In genomic region chr1:240905225-240905765, GRCh38 we compare ENCODE assay signal across 24 cellular contexts.
A peak's percentile ranks its signal among the peaks of the same experiment; 100 is the strongest.
DNase-seq lines count a peak whose midpoint lies in the region; ATAC-seq, FAIRE-seq and TF ChIP-seq lines count a peak whose summit lies in the region.
"Had no signal": no experiment of that assay in that cellular context is flagged by ENCODE, and none has a peak within 500 bp of the region (broad histone marks: within the 10 kb centered on the region; RNA-seq: fewer than 3 reads in every experiment).

No MANE protein-coding gene starts in this region.

- H3K9ac ChIP-seq in HepG2 (ENCODE audit: insufficient read depth, low read depth, low read length) (no peak overlapping the region), IMR-90 (ENCODE audit: low read depth, low read length) (no peak overlapping the region), K562 (ENCODE audit: insufficient read depth in 1 of 2, low read depth in 2 of 2, low read length in 2 of 2) (no peak overlapping the region)
- H3K9ac ChIP-seq: BLaER1 had no signal

- intact Hi-C loops in HepG2 (cut with micrococcal nuclease; ENCODE audit: unreplicated experiment): no loop called here
- intact Hi-C loops in right lobe of liver (cut with DNase I): no loop called here
- intact Hi-C loops in IMR-90 (cut with micrococcal nuclease): no loop called here
- intact Hi-C loops in K562 (cut with micrococcal nuclease): no loop called here

- H3K4me3 ChIP-seq in HepG2 (replicated peaks in 1 of 3; ENCODE audit: insufficient read depth in 1 of 3, low read depth in 2 of 3, low read length in 3 of 3): no peak overlapping the region
- no peak overlapping the region for H3K4me3 ChIP-seq in right lobe of liver
- no peak overlapping the region for H3K4me3 ChIP-seq in IMR-90 (ENCODE audit: insufficient read depth, low read depth, low read length)
- no peak overlapping the region for H3K4me3 ChIP-seq in K562
- H3K4me3 ChIP-seq: BLaER1 had no signal

- TF ChIP-seq EP300 in HepG2 (IDR thresholded peaks at IDR 0.05; ENCODE audit: low read depth in 2 of 2, low read length in 2 of 2) (no peak), HepG2 (CRISPR knock-in tag; IDR thresholded peaks at IDR 0.05; ENCODE audit: borderline replicate concordance) (no peak), K562 (IDR thresholded peaks at IDR 0.05; ENCODE audit: low read length) (no peak)

- no peak overlapping the region for H3K56ac ChIP-seq in IMR-90 (ENCODE audit: extremely low read depth, insufficient read depth, low read length)

- H3K9me1 ChIP-seq in IMR-90 (ENCODE audit: insufficient read depth, low read length): no peaks in the 10 kb centered on the region
- H3K9me1 ChIP-seq in K562 (ENCODE audit: control insufficient read depth, insufficient read depth, low read length): no peaks in the 10 kb centered on the region

- H3K4me2 ChIP-seq in HepG2 (ENCODE audit: low read depth, low read length) (no peak overlapping the region), IMR-90 (ENCODE audit: low read depth, low read length) (no peak overlapping the region), K562 (ENCODE audit: insufficient read depth, low read length) (no peak overlapping the region)
- H3K4me2 ChIP-seq: BLaER1 had no signal

- in situ Hi-C loops in HepG2 (cut with HindIII; ENCODE audit: extremely low pct_ligation_motif_present, low pct_unique_long_range_greater_than_20kb): no loop called here
- in situ Hi-C loops in IMR-90 (cut with MboI; ENCODE audit: low sequenced_read_pairs): no loop called here
- in situ Hi-C loops in K562 (cut with MboI): no loop called here

- dilution Hi-C loops in IMR-90 (cut with HindIII; ENCODE audit: low sequenced_read_pairs, unreplicated experiment): no loop called here

- H3K79me1 ChIP-seq in IMR-90 (ENCODE audit: low read depth in 1 of 2, low read length in 2 of 2): no peaks in the 10 kb centered on the region

- H2BK5ac ChIP-seq in IMR-90 (ENCODE audit: low read depth, low read length, poor library complexity, severe bottlenecking): no peak overlapping the region

- H4K8ac ChIP-seq in IMR-90 (ENCODE audit: low read depth in 2 of 2, low read length in 2 of 2): no peak overlapping the region

- H3K27me3 ChIP-seq in HepG2 (ENCODE audit: control insufficient read depth in 1 of 2, insufficient read depth in 2 of 2, low read length in 2 of 2) (no peaks in the 10 kb centered on the region), right lobe of liver (no peaks in the 10 kb centered on the region), IMR-90 (ENCODE audit: control insufficient read depth, insufficient read depth, low read length) (no peaks in the 10 kb centered on the region), K562 (ENCODE audit: control insufficient read depth in 2 of 2, insufficient read depth in 2 of 2, low read length in 2 of 2) (no peaks in the 10 kb centered on the region)
- H3K27me3 ChIP-seq: BE2C, BLaER1 had no signal

- no peak overlapping the region for H2AFZ ChIP-seq in HepG2 (ENCODE audit: low read length)
- no peak overlapping the region for H2AFZ ChIP-seq in IMR-90 (replicated peaks; ENCODE audit: low read length, poor library complexity)
- H2AFZ ChIP-seq in K562 (ENCODE audit: low read depth, low read length): no peak overlapping the region

- WGBS in HepG2 (ENCODE audit: low lambda C conversion rate): 2% methylated on average over 6 of the region's 6 CpGs
- WGBS in right lobe of liver (ENCODE audit: insufficient coverage, low coverage, low lambda C conversion rate, missing lambda C conversion rate): 85% methylated on average over 4 of the region's 6 CpGs
- no CpG with 5 or more reads among the region's 6 CpGs for WGBS in IMR-90 (ENCODE audit: extremely low coverage in 2 of 2, insufficient read length in 1 of 2), 2 experiments
- WGBS in K562 (ENCODE audit: insufficient coverage, low coverage, missing lambda C conversion rate): 2% methylated on average over 6 of the region's 6 CpGs

- H3K36me3 ChIP-seq in HepG2 (replicated peaks in 1 of 2; ENCODE audit: control insufficient read depth in 1 of 2, insufficient read depth in 2 of 2, low read length in 2 of 2) (no peaks in the 10 kb centered on the region), right lobe of liver (no peaks in the 10 kb centered on the region), IMR-90 (ENCODE audit: control insufficient read depth, insufficient read depth, low read length) (no peaks in the 10 kb centered on the region), K562 (ENCODE audit: control insufficient read depth, insufficient read depth, low read length) (no peaks in the 10 kb centered on the region)
- H3K36me3 ChIP-seq: BE2C, BLaER1 had no signal

- POLR2A ChIA-PET in HepG2 (lab: Yijun Ruan, JAX): no interaction called here
- POLR2A ChIA-PET in IMR-90 (lab: Charles Lee; ENCODE audit: unreplicated experiment): no interaction called here
- POLR2A ChIA-PET in K562 (lab: Yijun Ruan, JAX): no interaction called here

- no peak overlapping the region for H2BK20ac ChIP-seq in IMR-90 (ENCODE audit: low read depth, low read length)

- no peak overlapping the region for H3K23ac ChIP-seq in IMR-90 (ENCODE audit: low read depth, low read length)

- CTCF ChIA-PET in HepG2 (lab: Yijun Ruan, JAX; ENCODE audit: low intra/inter-chr PET ratio, low total read pairs) (no interaction called here), IMR-90 (lab: Yijun Ruan, JAX) (no interaction called here), K562 (lab: Yijun Ruan, JAX; ENCODE audit: low intra/inter-chr PET ratio) (no interaction called here)

- no peak for ATAC-seq in HepG2
- ATAC-seq in right lobe of liver: no peak
- ATAC-seq in IMR-90 (ENCODE audit: low read depth): no peak
- ATAC-seq in K562: no peak

- no peak overlapping the region for H2BK15ac ChIP-seq in IMR-90 (ENCODE audit: low read depth, low read length)

- H3K79me2 ChIP-seq in HepG2 (ENCODE audit: insufficient read depth, low read length) (no peaks in the 10 kb centered on the region), K562 (ENCODE audit: control insufficient read depth, insufficient read depth, low read length) (no peaks in the 10 kb centered on the region)

- no peak overlapping the region for H4K5ac ChIP-seq in IMR-90 (ENCODE audit: low read depth, low read length)

- no peak overlapping the region for H2AK9ac ChIP-seq in IMR-90 (replicated peaks; ENCODE audit: low read depth, low read length, poor library complexity)

- peaks cover 20% of the 10 kb centered on the region; the same call in 1 of the 2 replicates for H3K9me3 ChIP-seq in HepG2 (ENCODE audit: low read length)
- H3K9me3 ChIP-seq in right lobe of liver: no peaks in the 10 kb centered on the region
- H3K9me3 ChIP-seq in IMR-90 (ENCODE audit: control insufficient read depth, insufficient read depth, low read length): no peaks in the 10 kb centered on the region
- peaks cover 5% of the 10 kb centered on the region; the same call in 1 of the 2 replicates for H3K9me3 ChIP-seq in K562 (replicated peaks; ENCODE audit: control insufficient read depth, insufficient read depth, low read depth, low read length)
- H3K9me3 ChIP-seq: BE2C, BLaER1 had no signal

- FAIRE-seq in HepG2 (lab: Jason Lieb, UNC) (no peak), K562 (lab: Jason Lieb, UNC) (no peak)
- FAIRE-seq: GM12891, GM19239 had no signal

- no peak for TF ChIP-seq POLR2A in HepG2 (IDR thresholded peaks at IDR 0.05; ENCODE audit: insufficient read depth in 1 of 2, low read depth in 2 of 2, low read length in 2 of 2)
- no peak for TF ChIP-seq POLR2A in right lobe of liver (IDR thresholded peaks at IDR 0.05)
- TF ChIP-seq POLR2A in IMR-90 (IDR thresholded peaks at IDR 0.05; ENCODE audit: low read depth, low read length): no peak
- TF ChIP-seq POLR2A in K562 (conservative IDR thresholded peaks at IDR 0.05): no peak

- H3K18ac ChIP-seq in IMR-90 (ENCODE audit: low read depth, low read length): no peak overlapping the region

- no peak overlapping the region for H4K91ac ChIP-seq in IMR-90 (ENCODE audit: insufficient read depth, low read depth, low read length)

- no peak overlapping the region for H2BK120ac ChIP-seq in IMR-90 (ENCODE audit: low read depth, low read length)

- H3K27ac ChIP-seq in HepG2 (ENCODE audit: extremely low read length, insufficient read depth, low read length): no peak overlapping the region
- no peak overlapping the region for H3K27ac ChIP-seq in right lobe of liver
- H3K27ac ChIP-seq in IMR-90 (ENCODE audit: insufficient read depth, low read length): no peak overlapping the region
- H3K27ac ChIP-seq in K562 (ENCODE audit: extremely low read depth, low read depth, low read length): no peak overlapping the region
- H3K27ac ChIP-seq: 22Rv1, BLaER1 had no signal

- DNase-seq in HepG2 (ENCODE audit: low spot score): no peak
- no peak for DNase-seq in right lobe of liver
- no peak for DNase-seq in IMR-90
- DNase-seq in K562 (ENCODE audit: extremely low read depth in 1 of 4, low spot score in 3 of 4): no peak
- peak; percentile 13 for DNase-seq in kidney tubule cell (ENCODE audit: low spot score)
- DNase-seq in NCI-H2029 (lab: John Stamatoyannopoulos, UW): no peak
- DNase-seq in DMS153 (lab: John Stamatoyannopoulos, UW): no peak
- DNase-seq in SW480 (ENCODE audit: low spot score): no peak
- DNase-seq: ACHN; BE2C; C1 segment of cervical spinal cord; CD4-positive, alpha-beta memory T cell; CD4-positive, CD25-positive, alpha-beta regulatory T cell; CD8-positive, alpha-beta memory T cell; COR-L47; DMS 273 treated with DMSO at 0.1 percent for 48 hours; DMS79; DND-41; EL; GDM1 had no signal

- BruUV-seq in HepG2 (replicated peaks; lab: Mats Ljungman, UMichigan): no TSS peak
- BruUV-seq in IMR-90 (replicated peaks; lab: Mats Ljungman, UMichigan): no TSS peak
- BruUV-seq in K562 (replicated peaks; lab: Mats Ljungman, UMichigan): no TSS peak

- no peaks in the 10 kb centered on the region for H4K20me1 ChIP-seq in HepG2 (ENCODE audit: insufficient read depth, low read length)
- H4K20me1 ChIP-seq in IMR-90 (ENCODE audit: insufficient read depth, low read length): no peaks in the 10 kb centered on the region
- H4K20me1 ChIP-seq in K562 (replicated peaks; ENCODE audit: control insufficient read depth, insufficient read depth, low read length): no peaks in the 10 kb centered on the region
- H4K20me1 ChIP-seq: BLaER1 had no signal

- no peak overlapping the region for H2AK5ac ChIP-seq in IMR-90 (ENCODE audit: low read depth, low read length)

- H3K4me1 ChIP-seq in HepG2 (ENCODE audit: insufficient read depth, low read length) (no peaks in the 10 kb centered on the region), right lobe of liver (no peaks in the 10 kb centered on the region), IMR-90 (ENCODE audit: control insufficient read depth, insufficient read depth, low read length) (no peaks in the 10 kb centered on the region), K562 (replicated peaks in 1 of 2; ENCODE audit: control insufficient read depth in 2 of 2, insufficient read depth in 2 of 2, low read length in 2 of 2) (no peaks in the 10 kb centered on the region)
- H3K4me1 ChIP-seq: BE2C had no signal

- H3K4ac ChIP-seq in IMR-90 (ENCODE audit: low read depth, low read length): no peak overlapping the region

- TF ChIP-seq RAD21 in HepG2 (CRISPR knock-in tag; IDR thresholded peaks at IDR 0.05) (no peak), IMR-90 (IDR thresholded peaks at IDR 0.05; ENCODE audit: low read length) (no peak), K562 (CRISPR knock-in tag; conservative IDR thresholded peaks at IDR 0.05 in 1 of 2, IDR thresholded peaks at IDR 0.05 in 1 of 2) (no peak)

- TF ChIP-seq CTCF in HepG2 (CRISPR knock-in tag; IDR thresholded peaks at IDR 0.05) (no peak), right lobe of liver (IDR thresholded peaks at IDR 0.05) (no peak), IMR-90 (conservative IDR thresholded peaks at IDR 0.05; ENCODE audit: low read depth, low read length) (no peak), K562 (IDR thresholded peaks at IDR 0.05 in 2 of 3, conservative IDR thresholded peaks at IDR 0.05 in 1 of 3; ENCODE audit: insufficient read depth in 2 of 3, low read depth in 1 of 3, low read length in 3 of 3) (no peak)

- no peak overlapping the region for H3K14ac ChIP-seq in IMR-90 (replicated peaks; ENCODE audit: low read depth, low read length)

Comparison
In these comparisons a context has a peak if more than half of its experiments do, and no peak if none do; other contexts are left out.
1. Of the 241 proteins assayed by ChIP-seq in both HepG2 and K562: peak only in HepG2: none; only in K562: MAFG; in both: MAFF and MAFK; in neither: 238.